1 cellular context compared by ENCODE assay signal in genomic region chr3:171810278-171811058, GRCh38.
TF ChIP-seq lines count a peak whose summit lies in the region.

TSS of gene PLD1 (minus strand) at chr3:171810483. CDS start at chr3:171738051, 72,432 bp downstream.

TF ChIP-seq in HepG2, 621 proteins besides CTCF, POLR2A, EP300 and RAD21 (continued from another document and continues in another):
- TF ChIP-seq NCOR1 (IDR thresholded peaks at IDR 0.05; ENCODE audit: borderline replicate concordance, low read length) (no peak), ZNF317 (CRISPR knock-in tag; IDR thresholded peaks at IDR 0.05) (no peak), MLX (CRISPR knock-in tag; IDR thresholded peaks at IDR 0.05) (peak; percentile 18; the same call in 1 of the 2 replicates), SALL1 (CRISPR knock-in tag; IDR thresholded peaks at IDR 0.05) (peak; percentile 81), TMF1 (CRISPR knock-in tag; IDR thresholded peaks at IDR 0.05; ENCODE audit: low read depth) (no peak), ZNF644 (CRISPR knock-in tag; IDR thresholded peaks at IDR 0.05; ENCODE audit: low read depth) (no peak), FOSL2 (CRISPR knock-in tag; IDR thresholded peaks at IDR 0.05) (peak; percentile 67; the same call in 1 of the 2 replicates), KAT2B (IDR thresholded peaks at IDR 0.05; ENCODE audit: borderline replicate concordance, low read depth, low read length) (no peak), ZNF333 (CRISPR knock-in tag; IDR thresholded peaks at IDR 0.05; ENCODE audit: borderline replicate concordance) (no peak), ZSCAN30 (CRISPR knock-in tag; IDR thresholded peaks at IDR 0.05) (0 out of 2 replicates have a peak, but pooled peaks have one; percentile 79), NR2F2 (IDR thresholded peaks at IDR 0.05; ENCODE audit: borderline replicate concordance, low read depth) (0 out of 2 replicates have a peak, but pooled peaks have one; percentile 19), ZNF629 (CRISPR knock-in tag; conservative IDR thresholded peaks at IDR 0.05) (peak; percentile 22; the same call in 1 of the 2 replicates), ZNF7 (CRISPR knock-in tag; IDR thresholded peaks at IDR 0.05) (no peak), CSRNP2 (CRISPR knock-in tag; conservative IDR thresholded peaks at IDR 0.05; ENCODE audit: low read depth) (no peak), ZNF775 (CRISPR knock-in tag; IDR thresholded peaks at IDR 0.05; ENCODE audit: borderline replicate concordance) (no peak), CHD2 (IDR thresholded peaks at IDR 0.05; ENCODE audit: low read depth, low read length) (0 out of 2 replicates have a peak, but pooled peaks have one; percentile 16), ZNF550 (CRISPR knock-in tag; IDR thresholded peaks at IDR 0.05; ENCODE audit: borderline replicate concordance) (no peak), TEAD3 (CRISPR knock-in tag; optimal IDR thresholded peaks at IDR 0.05; ENCODE audit: borderline replicate concordance) (peak; percentile 29), PCBP1 (IDR thresholded peaks at IDR 0.05; ENCODE audit: borderline replicate concordance, low read depth, low read length) (no peak), HNRNPUL1 (IDR thresholded peaks at IDR 0.05; ENCODE audit: low read depth, low read length) (no peak), SKIL (CRISPR knock-in tag; IDR thresholded peaks at IDR 0.05; ENCODE audit: borderline replicate concordance) (peak; percentile 55; the same call in 1 of the 2 replicates), THYN1 (CRISPR knock-in tag; IDR thresholded peaks at IDR 0.05; ENCODE audit: borderline replicate concordance, low read depth) (no peak), ZBTB7B (CRISPR knock-in tag; IDR thresholded peaks at IDR 0.05) (peak; percentile 51; the same call in 1 of the 2 replicates), IKZF1 (IDR thresholded peaks at IDR 0.05) (no peak), PRDM15 (CRISPR knock-in tag; IDR thresholded peaks at IDR 0.05) (peak; percentile 43; the same call in 1 of the 2 replicates), NBN (conservative IDR thresholded peaks at IDR 0.05) (no peak), DR1 (CRISPR knock-in tag; IDR thresholded peaks at IDR 0.05) (peak; percentile 26), ZNF782 (CRISPR knock-in tag; IDR thresholded peaks at IDR 0.05; ENCODE audit: borderline replicate concordance) (peak; percentile 27; the same call in 1 of the 2 replicates), ZNF589 (CRISPR knock-in tag; conservative IDR thresholded peaks at IDR 0.05) (0 out of 2 replicates have a peak, but pooled peaks have one; percentile 25), PCBP2 (optimal IDR thresholded peaks at IDR 0.05; ENCODE audit: low read depth, low read length, poor library complexity, severe bottlenecking) (no peak), ZNF20 (CRISPR knock-in tag; IDR thresholded peaks at IDR 0.05) (no peak), ARID2 (CRISPR knock-in tag; IDR thresholded peaks at IDR 0.05; ENCODE audit: borderline replicate concordance) (no peak), SAP130 (CRISPR knock-in tag; IDR thresholded peaks at IDR 0.05; ENCODE audit: low read depth) (peak; percentile 81), ZNF646 (CRISPR knock-in tag; IDR thresholded peaks at IDR 0.05) (peak; percentile 5; the same call in 1 of the 2 replicates), ZSCAN25 (CRISPR knock-in tag; IDR thresholded peaks at IDR 0.05) (peak; percentile 99), PATZ1 (CRISPR knock-in tag; IDR thresholded peaks at IDR 0.05) (peak; percentile 70), DRAP1 (CRISPR knock-in tag; IDR thresholded peaks at IDR 0.05) (peak; percentile 82), ZSCAN21 (CRISPR knock-in tag; IDR thresholded peaks at IDR 0.05; ENCODE audit: borderline replicate concordance) (peak; percentile 60; the same call in 1 of the 2 replicates), ZNF138 (CRISPR knock-in tag; IDR thresholded peaks at IDR 0.05; ENCODE audit: low read depth) (peak; percentile 33; the same call in 1 of the 2 replicates), ZNF275 (CRISPR knock-in tag; IDR thresholded peaks at IDR 0.05; ENCODE audit: borderline replicate concordance) (no peak; the same call in 1 of the 2 replicates)
